Comparison of ENCODE assay signal across 16 cellular contexts in the genomic region with DNA sequence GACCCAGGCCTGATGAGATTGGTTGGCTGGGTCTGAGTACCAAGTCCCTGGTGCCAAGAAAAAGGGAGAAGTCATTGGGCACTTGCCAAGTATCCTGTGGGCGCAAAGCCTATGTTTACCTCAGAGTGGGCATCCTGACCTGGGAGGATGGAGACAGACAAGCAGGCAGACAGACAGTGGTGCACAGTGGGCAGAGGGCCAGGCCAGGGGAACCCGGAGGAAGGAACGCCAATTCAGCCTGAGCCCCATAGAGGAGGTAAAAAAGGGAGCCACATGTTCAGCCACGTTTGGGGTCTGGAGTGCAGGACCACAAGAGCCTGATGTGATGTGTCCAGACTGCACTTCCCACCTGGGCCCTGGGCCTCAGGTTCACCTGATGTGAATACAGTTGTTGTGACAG. TPM values are rescaled to one million over a fixed set of nuclear protein-coding genes. Genes with fewer than 3 reads are reported as not detected.
A peak's percentile ranks its signal among the peaks of the same experiment; 100 is the strongest.
DNase-seq lines count a peak whose midpoint lies in the region; ATAC-seq and TF ChIP-seq lines count a peak whose summit lies in the region.
"Had no signal": no experiment of that assay in that cellular context is flagged by ENCODE, and none has a peak within 500 bp of the region (broad histone marks: within the 10 kb centered on the region; RNA-seq: fewer than 3 reads in every experiment).

No MANE protein-coding gene starts in this region.

- H4K20me1 ChIP-seq in osteoblast (ENCODE audit: insufficient read depth, low read length) = peaks cover 3% of the 10 kb centered on the region

- no peak for ATAC-seq in GM18861 (IDR thresholded peaks at IDR 0.05; ENCODE audit: unreplicated experiment)
- ATAC-seq: CD8-positive, alpha-beta T cell; HCT116 had no signal

- H2AFZ ChIP-seq in osteoblast (ENCODE audit: low read length) = no peak overlapping the region

- no peak overlapping the region for H3K27ac ChIP-seq in coronary artery
- no peak overlapping the region for H3K27ac ChIP-seq in osteoblast (ENCODE audit: low read depth, low read length)
- H3K27ac ChIP-seq: BLaER1 treated with 17β-estradiol and CSF1 and Interleukin-3, amounts not matched to agents 10 nM and 100 nM; HL-60 had no signal

- peaks cover 21% of the 10 kb centered on the region for H3K79me2 ChIP-seq in osteoblast (ENCODE audit: insufficient read depth, low read length)

- peaks cover 39% of the 10 kb centered on the region for H3K36me3 ChIP-seq in osteoblast (ENCODE audit: insufficient read depth, low read length)

- no peaks in the 10 kb centered on the region for H3K9me3 ChIP-seq in osteoblast (ENCODE audit: low read depth, low read length)
- H3K9me3 ChIP-seq: BLaER1 treated with 17β-estradiol and CSF1 and Interleukin-3, amounts not matched to agents 10 nM and 100 nM had no signal

- TF ChIP-seq CTCF in coronary artery (IDR thresholded peaks at IDR 0.05) (no peak), osteoblast (IDR thresholded peaks at IDR 0.05; ENCODE audit: extremely low read depth, low read depth, low read length) (no peak)

- peak; percentile 53 for DNase-seq in activated effector memory CD4-positive, alpha-beta T cell treated with anti-CD3 and anti-CD28 coated beads, Interleukin-2, amount 50 U/mL, for 16 hours
- DNase-seq in activated effector memory CD4-positive, alpha-beta T cell treated with Interleukin-2 at 50 U/mL for 16 hours = no peak
- peak; percentile 57 for DNase-seq in coronary artery (ENCODE audit: low spot score)
- peak; percentile 25 for DNase-seq in osteoblast (ENCODE audit: insufficient read length, low spot score, missing footprints)
- no peak for DNase-seq in activated CD4-positive, alpha-beta T cell treated with anti-CD3 and anti-CD28 coated beads for 4 hours
- DNase-seq in NAMALWA (ENCODE audit: low spot score) = no peak
- DNase-seq: CD8-positive, alpha-beta T cell; COR-L47; DMS 273 treated with DMSO at 0.1 percent for 48 hours; GOT3; H7; HFFc6 had no signal

- H3K27me3 ChIP-seq in osteoblast (ENCODE audit: insufficient read depth, low read length) = no peaks in the 10 kb centered on the region
- H3K27me3 ChIP-seq: BLaER1 treated with 17β-estradiol and CSF1 and Interleukin-3, amounts not matched to agents 10 nM and 100 nM had no signal

- no peaks in the 10 kb centered on the region for H3K4me1 ChIP-seq in osteoblast (ENCODE audit: insufficient read depth, low read length)

- no peak overlapping the region for H3K4me2 ChIP-seq in osteoblast (ENCODE audit: insufficient read depth, low read length)
- H3K4me2 ChIP-seq: BLaER1 treated with 17β-estradiol and CSF1 and Interleukin-3, amounts not matched to agents 10 nM and 100 nM had no signal

- H3K4me3 ChIP-seq in coronary artery = no peak overlapping the region
- no peak overlapping the region for H3K4me3 ChIP-seq in osteoblast (ENCODE audit: insufficient read depth, low read length)
- H3K4me3 ChIP-seq: BLaER1 treated with 17β-estradiol and CSF1 and Interleukin-3, amounts not matched to agents 10 nM and 100 nM had no signal

RNA-seq across cellular contexts. Expression of a gene that starts 5.4 kb away (rescaled TPM):
- 20.3 and 25.0 TPM in 2 replicates for total RNA-seq in osteoblast

RNA-seq across cellular contexts. Expression of a gene that starts 8.3 kb away (rescaled TPM):
- 2.4 and 2.9 TPM in 2 replicates for total RNA-seq in osteoblast

RNA-seq across cellular contexts. Expression of a gene that starts 8.5 kb away (rescaled TPM):
- 63.1 and 88.3 TPM in 2 replicates for total RNA-seq in osteoblast

RNA-seq across cellular contexts. Expression of a gene that starts 33.4 kb away (rescaled TPM):
- total RNA-seq in osteoblast = 15.3 and 16.3 TPM in 2 replicates

RNA-seq across cellular contexts. Expression of a gene that starts 54.6 kb away (rescaled TPM):
- 16.3 and 19.2 TPM in 2 replicates for total RNA-seq in osteoblast

Comparison
In these comparisons a context has a peak if more than half of its experiments do, and no peak if none do; other contexts are left out.
1. DNase-seq: peak in activated effector memory CD4-positive, alpha-beta T cell treated with anti-CD3 and anti-CD28 coated beads, Interleukin-2, amount 50 U/mL, for 16 hours (single experiment), coronary artery (single experiment) and osteoblast (single experiment); none in activated effector memory CD4-positive, alpha-beta T cell treated with Interleukin-2 at 50 U/mL for 16 hours (single experiment), activated CD4-positive, alpha-beta T cell treated with anti-CD3 and anti-CD28 coated beads for 4 hours (0 of 2) and NAMALWA (single experiment).